In the genomic region with DNA sequence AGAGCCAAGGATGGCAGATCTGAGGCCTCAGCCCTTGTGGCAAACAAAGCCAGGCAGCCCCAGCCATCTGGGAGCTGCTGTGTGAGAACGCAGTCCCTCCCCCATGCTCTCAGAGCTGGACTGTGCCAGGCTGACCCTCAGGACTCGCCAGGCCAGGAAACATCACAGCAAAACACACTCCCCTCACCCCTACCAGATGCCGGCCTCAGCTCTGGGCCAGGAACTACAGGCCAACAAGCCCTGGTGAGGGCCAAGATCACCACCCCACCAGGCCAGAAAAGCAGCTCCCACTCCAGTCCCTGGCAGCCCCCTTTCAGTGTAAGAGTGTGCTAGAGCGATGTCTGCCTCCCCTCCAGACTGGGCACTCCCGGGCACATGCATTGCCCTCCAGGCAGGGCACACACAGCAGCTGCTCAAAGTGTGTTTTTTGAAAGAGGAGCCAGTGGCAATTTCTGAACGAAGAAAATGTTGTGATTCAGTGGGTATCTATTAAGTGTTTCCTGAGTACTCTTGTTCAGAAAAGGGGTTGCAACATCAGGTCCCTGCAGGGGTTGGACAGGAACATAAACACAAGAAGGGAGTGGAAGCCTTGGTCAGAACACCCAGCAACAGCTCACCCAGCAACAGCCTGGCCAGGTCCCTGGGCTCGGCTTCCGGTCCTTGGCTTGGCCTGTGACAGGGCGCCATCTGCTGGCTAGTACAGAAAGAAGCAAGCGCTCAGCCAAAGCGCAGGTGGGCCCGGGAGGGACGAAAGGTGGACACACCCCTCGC, we compare ENCODE assay signal across 8 cellular contexts.
DNase-seq lines count a peak whose midpoint lies in the region; ATAC-seq, FAIRE-seq and TF ChIP-seq lines count a peak whose summit lies in the region.

No MANE protein-coding gene starts in this region.

- TF ChIP-seq CTCF in D721Med (IDR thresholded peaks at IDR 0.05; ENCODE audit: insufficient read depth, missing control alignments) = peak; percentile 87
- peak; percentile 90 for TF ChIP-seq CTCF in KMS-11 (conservative IDR thresholded peaks at IDR 0.05; ENCODE audit: low read depth, low read length)
- TF ChIP-seq CTCF in fibroblast of mammary gland (conservative IDR thresholded peaks at IDR 0.05; ENCODE audit: control insufficient read depth, insufficient read depth, low read depth, low read length) = peak; percentile 85
- TF ChIP-seq CTCF in nephron (IDR thresholded peaks at IDR 0.05; ENCODE audit: unreplicated experiment in 3 of 3) = peak; percentile 90 to 93 (median 91)

- peak overlapping the region; percentile 58 to 79 (median 74) for H3K27ac Mint-ChIP-seq in nephron

- no peaks in the 10 kb centered on the region for H3K27me3 ChIP-seq in KMS-11 (ENCODE audit: insufficient read depth, low read depth)

- peak overlapping the region; percentile 9; the same call in 1 of the 2 replicates for H3K9ac ChIP-seq in KMS-11

- peak; percentile 87 for ATAC-seq in GM21529 (IDR thresholded peaks at IDR 0.05; ENCODE audit: unreplicated experiment)

- H3K79me2 ChIP-seq in KMS-11 (ENCODE audit: insufficient read depth, low read depth) = no peaks in the 10 kb centered on the region

- H3K4me3 ChIP-seq in KMS-11 (IDR thresholded peaks at IDR 0.05; ENCODE audit: insufficient read depth, low read depth, low read length) = no peak overlapping the region
- H3K4me3 ChIP-seq in fibroblast of mammary gland (ENCODE audit: control insufficient read depth, low read depth, low read length) = no peak overlapping the region

- no peak for FAIRE-seq in D721Med (lab: Jason Lieb, UNC)

- H3K36me3 ChIP-seq in KMS-11 (ENCODE audit: insufficient read depth) = no peaks in the 10 kb centered on the region

- H3K4me1 ChIP-seq in KMS-11 (ENCODE audit: low read depth, poor library complexity, severe bottlenecking) = peaks cover 11% of the 10 kb centered on the region

- peak overlapping the region; percentile 35; the same call in 1 of the 2 replicates for H3K27ac ChIP-seq in KMS-11

- H4K20me1 ChIP-seq in KMS-11 (ENCODE audit: insufficient read depth) = no peaks in the 10 kb centered on the region

- peak overlapping the region; percentile 40 for H3K4me2 ChIP-seq in KMS-11

- H2AFZ ChIP-seq in KMS-11 (ENCODE audit: low read depth) = peak overlapping the region; percentile 73

- H3K4me3 Mint-ChIP-seq in nephron = no peak overlapping the region

- DNase-seq in D721Med (ENCODE audit: insufficient read length, low spot score) (no peak), RPMI8226 (peak; percentile 83), fibroblast of mammary gland (ENCODE audit: low read depth) (peak; percentile 99)
- DNase-seq in activated T-helper 1 cell treated with anti-CD3 and anti-CD28 coated beads, Interleukin-2, amount 50 U/mL, for 16 hours (ENCODE audit: low read depth in 1 of 2, low spot score in 1 of 2) = peak; percentile 71 to 76
- DNase-seq in stimulated activated naive CD4-positive, alpha-beta T cell (lab: John Stamatoyannopoulos, UW) = peak; percentile 60 to 82 (median 75)

- H3K9me3 Mint-ChIP-seq in nephron = no peaks in the 10 kb centered on the region

- peaks cover 6% of the 10 kb centered on the region for H3K36me3 Mint-ChIP-seq in nephron (ENCODE audit: low read depth)

- H3K27me3 Mint-ChIP-seq in nephron (ENCODE audit: low read depth) = no peaks in the 10 kb centered on the region

- peaks cover 14% of the 10 kb centered on the region for H3K4me1 Mint-ChIP-seq in nephron
